26 cellular contexts compared by ENCODE assay signal in genomic region chr16:17465460-17465859, GRCh38.
"Had no signal": no experiment of that assay in that cellular context is flagged by ENCODE, and none has a peak within 500 bp of the region (broad histone marks: within the 10 kb centered on the region; RNA-seq: fewer than 3 reads in every experiment).

No MANE protein-coding gene starts in this region.

- DNase-seq: activated CD4-positive, alpha-beta T cell treated with anti-CD3 and anti-CD28 coated beads for 4 hours; activated CD4-positive, alpha-beta T cell treated with anti-CD3 and anti-CD28 coated beads, Interleukin-2, amount 50 U/mL, for 4 hours; activated effector memory CD4-positive, alpha-beta T cell treated with Interleukin-2 at 50 U/mL for 16 hours; activated naive CD4-positive, alpha-beta T cell treated with Interleukin-2 at 50 U/mL for 16 hours; foreskin melanocyte; heart right ventricle; kidney glomerular epithelial cell; left ventricle myocardium inferior; naive B cell; nephron progenitor cell; ovary; retina; stimulated activated CD4-positive, alpha-beta T cell treated with anti-CD3 and anti-CD28 coated beads, Interleukin-4, amount 100 ng/mL, for 24 hours; T-cell; upper lobe of right lung had no signal

- H3K27ac ChIP-seq: heart right ventricle, left ventricle myocardium inferior, ovary, prostate gland, suprapubic skin, tibial artery, upper lobe of right lung had no signal

- FAIRE-seq: small intestine had no signal

- H3K27me3 ChIP-seq: ovary, suprapubic skin, tibial artery, upper lobe of right lung had no signal

- H3K9me3 ChIP-seq: esophagus muscularis mucosa, heart right ventricle, left ventricle myocardium inferior, ovary, prostate gland, suprapubic skin, tibial artery, upper lobe of right lung had no signal

- H3K36me3 ChIP-seq: esophagus muscularis mucosa, heart right ventricle, left ventricle myocardium inferior, ovary, prostate gland, suprapubic skin, tibial artery, upper lobe of right lung had no signal

- H3K4me3 Mint-ChIP-seq: activated naive CD8-positive, alpha-beta T cell; central memory CD8-positive, alpha-beta T cell; dendritic cell treated with granulocyte-macrophage colony-stimulating factor and Interleukin-4, amounts not matched to agents 40 ng/mL and 50 ng/mL, for 4 days; nephron progenitor cell; stimulated activated effector memory CD8-positive, alpha-beta T cell treated with anti-CD3 and anti-CD28 coated beads, Interleukin-12 subunit alpha, Interleukin-12 subunit beta, amount 100 ng/mL, for 72 hours; T-cell had no signal

- H3K27ac Mint-ChIP-seq: activated naive CD8-positive, alpha-beta T cell; dendritic cell treated with granulocyte-macrophage colony-stimulating factor and Interleukin-4, amounts not matched to agents 40 ng/mL and 50 ng/mL, for 4 days; nephron progenitor cell; stimulated activated effector memory CD8-positive, alpha-beta T cell treated with anti-CD3 and anti-CD28 coated beads, Interleukin-12 subunit alpha, Interleukin-12 subunit beta, amount 100 ng/mL, for 72 hours; T-cell; T-helper 2 cell treated with Interferon-gamma antibody and Interleukin-4, amounts not matched to agents 5 μg/mL and 100 μg/mL, for 36 hours had no signal

- H3K4me1 ChIP-seq: prostate gland had no signal

- H3K4me3 ChIP-seq: esophagus muscularis mucosa, heart right ventricle, left ventricle myocardium inferior, ovary, prostate gland, suprapubic skin, tibial artery, upper lobe of right lung had no signal

- H3K27me3 Mint-ChIP-seq: activated naive CD8-positive, alpha-beta T cell; central memory CD8-positive, alpha-beta T cell; naive B cell; T-cell had no signal

- ATAC-seq: heart right ventricle; sciatic nerve; stimulated activated effector memory CD8-positive, alpha-beta T cell treated with anti-CD3 and anti-CD28 coated beads, Interleukin-12 subunit alpha, Interleukin-12 subunit beta, amount 100 ng/mL, for 72 hours; T-cell; upper lobe of right lung had no signal
